21 cellular contexts compared by ENCODE assay signal in genomic region chr4:25727711-25728493, GRCh38.
DNase-seq lines count a peak whose midpoint lies in the region; ATAC-seq and TF ChIP-seq lines count a peak whose summit lies in the region.
"Had no signal": no experiment of that assay in that cellular context is flagged by ENCODE, and none has a peak within 500 bp of the region (broad histone marks: within the 10 kb centered on the region; RNA-seq: fewer than 3 reads in every experiment).

No MANE protein-coding gene starts in this region.

- no peaks in the 10 kb centered on the region for H3K36me3 ChIP-seq in left lung

- peaks cover 5 to 18% (median 12%) of the 10 kb centered on the region in 3 donors for H3K4me1 Mint-ChIP-seq in naive B cell
- H3K4me1 Mint-ChIP-seq in T-helper 17 cell = no peaks in the 10 kb centered on the region

- no peaks in the 10 kb centered on the region for H3K9me3 Mint-ChIP-seq in naive B cell
- H3K9me3 Mint-ChIP-seq: T-helper 1 cell treated with Interleukin-12 subunit alpha and Interleukin-12 subunit beta and Interleukin-4 antibody, amounts not matched to agents 30 μg/mL and 1 μg/mL, for 36 hours had no signal

- H3K36me3 Mint-ChIP-seq in naive B cell (peaks cover 0 to 12% of the 10 kb centered on the region in 2 donors), T-helper 17 cell (ENCODE audit: low read depth) (no peaks in the 10 kb centered on the region)

- no peak for TF ChIP-seq CTCF in left lung (IDR thresholded peaks at IDR 0.05)

- no peaks in the 10 kb centered on the region for H3K27me3 ChIP-seq in left lung

- DNase-seq in NCI-H2196 treated with DMSO at 0.1 percent for 48 hours (lab: John Stamatoyannopoulos, UW; ENCODE audit: unreplicated experiment) = peak; percentile 46
- no peak for DNase-seq in naive B cell
- no peak for DNase-seq in ecto neural progenitor cell (ENCODE audit: low spot score)
- no peak for DNase-seq in T-helper 17 cell
- no peak for DNase-seq in left lung
- no peak for DNase-seq in UCSD-AML1 (lab: John Stamatoyannopoulos, UW; ENCODE audit: unreplicated experiment)
- DNase-seq: activated CD4-positive, CD25-positive, alpha-beta regulatory T cell treated with anti-CD3 and anti-CD28 coated beads, Interleukin-2, amount 50 U/mL, for 72 hours; activated CD8-positive, alpha-beta memory T cell treated with anti-CD3 and anti-CD28 coated beads, Interleukin-2, amount 50 U/mL, for 4 hours; activated naive CD4-positive, alpha-beta T cell treated with anti-CD3 and anti-CD28 coated beads, Interleukin-2, amount 50 U/mL, for 16 hours; C1 segment of cervical spinal cord; cortex of kidney; H7; left cardiac atrium; NCI-H2081 treated with DMSO at 0.1 percent for 48 hours; NK-92 treated with Interleukin-12 subunit alpha and Interleukin-12 subunit beta, amount 100 ng/mL, for 24 hours; posterior cingulate gyrus; stimulated activated CD4-positive, alpha-beta T cell treated with anti-CD3 and anti-CD28 coated beads, Interleukin-12 subunit alpha, Interleukin-12 subunit beta, amount 100 ng/mL, for 4 hours had no signal

- no peaks in the 10 kb centered on the region for H3K4me1 ChIP-seq in left lung

- no peak overlapping the region for H3K27ac ChIP-seq in left lung

- peak; percentile 76 for ATAC-seq in GM18498 (IDR thresholded peaks at IDR 0.05; ENCODE audit: unreplicated experiment)
- peak; percentile 51 for ATAC-seq in GM21786 (IDR thresholded peaks at IDR 0.05; ENCODE audit: unreplicated experiment)
- peak; percentile 25 to 58 for ATAC-seq in naive B cell (ENCODE audit: low read depth in 2 of 2)
- no peak for ATAC-seq in T-helper 17 cell
- no peak for ATAC-seq in left lung
- ATAC-seq: esophagus mucosa, left cardiac atrium had no signal

- H3K9me3 ChIP-seq in T-helper 17 cell (ENCODE audit: control insufficient read depth, low read length, poor library complexity, severe bottlenecking) (no peaks in the 10 kb centered on the region), left lung (no peaks in the 10 kb centered on the region)

- intact Hi-C loops in left lung (cut with DNase I) = no loop called here

- peak overlapping the region in 2 of 8 donors; percentile 9 to 56 for H3K4me3 Mint-ChIP-seq in naive B cell
- no peak overlapping the region for H3K4me3 Mint-ChIP-seq in T-helper 17 cell
- H3K4me3 Mint-ChIP-seq: T-helper 1 cell treated with Interleukin-12 subunit alpha and Interleukin-12 subunit beta and Interleukin-4 antibody, amounts not matched to agents 30 μg/mL and 1 μg/mL, for 36 hours had no signal

- H3K4me3 ChIP-seq in left lung = no peak overlapping the region

- peak overlapping the region in 2 of 6 donors; percentile 5 to 26 for H3K27ac Mint-ChIP-seq in naive B cell
- no peak overlapping the region for H3K27ac Mint-ChIP-seq in T-helper 17 cell
- H3K27ac Mint-ChIP-seq: T-helper 1 cell treated with Interleukin-12 subunit alpha and Interleukin-12 subunit beta and Interleukin-4 antibody, amounts not matched to agents 30 μg/mL and 1 μg/mL, for 36 hours had no signal

- H3K27me3 Mint-ChIP-seq in naive B cell = no peaks in the 10 kb centered on the region
- H3K27me3 Mint-ChIP-seq in T-helper 17 cell = no peaks in the 10 kb centered on the region

Comparison
In these comparisons a context has a peak if more than half of its experiments do, and no peak if none do; other contexts are left out.
1. ATAC-seq: peak in GM18498 (single experiment), GM21786 (single experiment) and naive B cell (2 of 2); none in T-helper 17 cell (single experiment) and left lung (single experiment).